In genomic region chr7:5429253-5429856, GRCh38 we compare ENCODE assay signal across 9 cellular contexts. TPM values are rescaled to one million over a fixed set of nuclear protein-coding genes. Genes with fewer than 3 reads are reported as not detected.
DNase-seq lines count a peak whose midpoint lies in the region; ATAC-seq lines count a peak whose summit lies in the region.
"Had no signal": no experiment of that assay in that cellular context is flagged by ENCODE, and none has a peak within 500 bp of the region (broad histone marks: within the 10 kb centered on the region; RNA-seq: fewer than 3 reads in every experiment).

No MANE protein-coding gene starts in this region.

- 0 out of 2 replicates have a peak, but pooled peaks cover 2% of the 10 kb centered on the region for H3K36me3 ChIP-seq in ES-I3 (ENCODE audit: insufficient read depth, low read length)

- peak; percentile 21 to 26 for DNase-seq in Kasumi-1 (lab: John Stamatoyannopoulos, UW)
- DNase-seq in caudate nucleus (lab: John Stamatoyannopoulos, UW) = peak in 5 of 61 donors; percentile 40 to 66 (median 56)
- peak; percentile 73 for DNase-seq in left lobe of liver (ENCODE audit: low spot score)
- DNase-seq in foreskin melanocyte = no peak
- DNase-seq in COR-L47 (lab: John Stamatoyannopoulos, UW) = no peak

- H3K27ac ChIP-seq in caudate nucleus (ENCODE audit: low read depth, low read length) (peak overlapping the region; percentile 99), temporal lobe (ENCODE audit: low read depth, low read length) (peak overlapping the region; percentile 98)
- H3K27ac ChIP-seq: SJSA1 had no signal

- ATAC-seq in left lobe of liver = peak; percentile 3
- ATAC-seq in GM21526 (IDR thresholded peaks at IDR 0.05; ENCODE audit: low FRiP score, unreplicated experiment) = no peak

- H3K4me1 ChIP-seq in ES-I3 (ENCODE audit: insufficient read depth, low read length) = no peaks in the 10 kb centered on the region; the same call in 1 of the 2 replicates

- H3K9ac ChIP-seq in ES-I3 (ENCODE audit: low read depth, low read length) = peak overlapping the region; percentile 84

- no peaks in the 10 kb centered on the region for H3K9me3 ChIP-seq in ES-I3 (ENCODE audit: control insufficient read depth, insufficient read depth, low read length)
- H3K9me3 ChIP-seq: SJSA1 had no signal

RNA-seq across cellular contexts. Expression of gene TNRC18, which starts 5.7 kb away (rescaled TPM):
- total RNA-seq in left lobe of liver (35.4 TPM), temporal lobe (97.6 TPM)

Comparison
In these comparisons a context has a peak if more than half of its experiments do, and no peak if none do; other contexts are left out.
1. DNase-seq: peak in Kasumi-1 (2 of 2) and left lobe of liver (single experiment); none in foreskin melanocyte (single experiment) and COR-L47 (single experiment).